20 cellular contexts compared by ENCODE assay signal in the genomic region with DNA sequence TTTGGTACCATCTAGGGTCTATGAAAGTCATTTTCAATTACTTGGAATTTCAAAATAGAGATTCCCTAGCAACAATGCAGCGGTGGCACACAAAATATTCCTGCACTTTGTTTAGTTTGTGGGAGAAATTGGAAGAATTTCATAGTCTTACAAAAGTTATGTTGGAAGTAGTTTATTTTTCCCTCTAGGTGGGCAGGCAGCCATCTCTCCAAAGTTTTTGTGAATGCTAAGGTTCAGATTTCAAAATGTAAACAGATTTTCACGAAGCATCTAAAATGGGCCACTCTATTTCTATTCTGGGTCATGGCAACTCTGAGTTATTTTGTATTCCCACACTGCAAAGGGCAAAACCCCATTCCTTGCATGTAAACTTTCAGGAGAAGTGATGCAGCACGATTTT. TPM values are rescaled to one million over a fixed set of nuclear protein-coding genes. Genes with fewer than 3 reads are reported as not detected.
"Had no signal": no experiment of that assay in that cellular context is flagged by ENCODE, and none has a peak within 500 bp of the region (broad histone marks: within the 10 kb centered on the region; RNA-seq: fewer than 3 reads in every experiment).

No MANE protein-coding gene starts in this region.

- H3K9ac ChIP-seq: parathyroid adenoma had no signal

- H3K4me1 ChIP-seq: body of pancreas, left lung, parathyroid adenoma, stomach had no signal

- ATAC-seq: activated CD4-positive, CD25-positive, alpha-beta regulatory T cell treated with anti-CD3 and anti-CD28 coated beads, Interleukin-2, amount 50 U/mL, for 24 hours; activated naive CD8-positive, alpha-beta T cell treated with anti-CD3 and anti-CD28 coated beads, Interleukin-2, amount 50 U/mL, for 24 hours; body of pancreas; left lung; mucosa of descending colon; naive thymus-derived CD4-positive, alpha-beta T cell; T-cell had no signal

- H3K27me3 ChIP-seq: body of pancreas, hepatocyte, left lung, stomach had no signal

- H3K36me3 ChIP-seq: left lung, stomach, thoracic aorta had no signal

- DNase-seq: activated CD4-positive, alpha-beta T cell treated with anti-CD3 and anti-CD28 coated beads, Interleukin-2, amount 50 U/mL, for 4 hours; activated naive CD4-positive, alpha-beta T cell treated with anti-CD3 and anti-CD28 coated beads for 36 hours; activated naive CD8-positive, alpha-beta T cell treated with anti-CD3 and anti-CD28 coated beads, Interleukin-2, amount 50 U/mL, for 24 hours; body of pancreas; effector CD8-positive, alpha-beta T cell; left lung; mucosa of descending colon; naive thymus-derived CD4-positive, alpha-beta T cell; stimulated activated CD4-positive, alpha-beta T cell treated with anti-CD3 and anti-CD28 coated beads, Interleukin-1b, Interleukin-23, amount 100 ng/mL, for 48 hours; stomach; T-cell; T-helper 9 cell had no signal

- H3K9me3 ChIP-seq: body of pancreas, left lung, mucosa of descending colon, thoracic aorta had no signal

- H3K27ac ChIP-seq: body of pancreas, hepatocyte, left lung, parathyroid adenoma, stomach, thoracic aorta had no signal

- H2AFZ ChIP-seq: hepatocyte, parathyroid adenoma had no signal

- H3K4me3 ChIP-seq: body of pancreas, hepatocyte, left lung, mucosa of descending colon, stomach, thoracic aorta had no signal

- H3K4me2 ChIP-seq: hepatocyte had no signal

- H3K79me2 ChIP-seq: hepatocyte, parathyroid adenoma had no signal

RNA-seq across cellular contexts. Expression of gene SMCP, which starts 8.0 kb away (rescaled TPM):
- total RNA-seq: activated naive CD4-positive, alpha-beta T cell treated with anti-CD3 and anti-CD28 coated beads for 36 hours; activated T-helper 2 cell treated with anti-CD3 and anti-CD28 coated beads, Interferon-gamma antibody, Interleukin-2, Interleukin-4, amounts not matched to agents 10 μg/mL and 5 μg/mL and 100 μg/mL, durations not matched to agents 14 hours and 24 hours and 36 hours; body of pancreas; endothelial cell of umbilical vein; hepatocyte; left lung; mucosa of descending colon; naive thymus-derived CD4-positive, alpha-beta T cell; stomach; T-cell; thoracic aorta; ureter had no signal
- polyA plus RNA-seq: endothelial cell of umbilical vein; hepatocyte; keratinocyte; naive thymus-derived CD4-positive, alpha-beta T cell; stomach had no signal

RNA-seq across cellular contexts. Expression of gene IVL, which starts 22.3 kb away (rescaled TPM):
- total RNA-seq: activated naive CD4-positive, alpha-beta T cell treated with anti-CD3 and anti-CD28 coated beads for 36 hours; activated T-helper 2 cell treated with anti-CD3 and anti-CD28 coated beads, Interferon-gamma antibody, Interleukin-2, Interleukin-4, amounts not matched to agents 10 μg/mL and 5 μg/mL and 100 μg/mL, durations not matched to agents 14 hours and 24 hours and 36 hours; body of pancreas; endothelial cell of umbilical vein; hepatocyte; mucosa of descending colon; naive thymus-derived CD4-positive, alpha-beta T cell; stomach; T-cell had no signal
- polyA plus RNA-seq: endothelial cell of umbilical vein; hepatocyte; naive thymus-derived CD4-positive, alpha-beta T cell had no signal

RNA-seq across cellular contexts. Expression of gene LCE7A, which starts 26.3 kb away (rescaled TPM):
- total RNA-seq: activated naive CD4-positive, alpha-beta T cell treated with anti-CD3 and anti-CD28 coated beads for 36 hours; activated T-helper 2 cell treated with anti-CD3 and anti-CD28 coated beads, Interferon-gamma antibody, Interleukin-2, Interleukin-4, amounts not matched to agents 10 μg/mL and 5 μg/mL and 100 μg/mL, durations not matched to agents 14 hours and 24 hours and 36 hours; body of pancreas; endothelial cell of umbilical vein; hepatocyte; left lung; mucosa of descending colon; naive thymus-derived CD4-positive, alpha-beta T cell; stomach; T-cell; thoracic aorta; ureter had no signal
- polyA plus RNA-seq: endothelial cell of umbilical vein; hepatocyte; keratinocyte; naive thymus-derived CD4-positive, alpha-beta T cell; stomach had no signal

RNA-seq across cellular contexts. Expression of gene LCE6A, which starts 43.4 kb away (rescaled TPM):
- total RNA-seq: activated naive CD4-positive, alpha-beta T cell treated with anti-CD3 and anti-CD28 coated beads for 36 hours; activated T-helper 2 cell treated with anti-CD3 and anti-CD28 coated beads, Interferon-gamma antibody, Interleukin-2, Interleukin-4, amounts not matched to agents 10 μg/mL and 5 μg/mL and 100 μg/mL, durations not matched to agents 14 hours and 24 hours and 36 hours; body of pancreas; endothelial cell of umbilical vein; hepatocyte; left lung; mucosa of descending colon; naive thymus-derived CD4-positive, alpha-beta T cell; stomach; T-cell; thoracic aorta; ureter had no signal
- polyA plus RNA-seq: endothelial cell of umbilical vein; hepatocyte; naive thymus-derived CD4-positive, alpha-beta T cell; stomach had no signal

RNA-seq across cellular contexts. Expression of gene LCE1A, which starts 58.8 kb away (rescaled TPM):
- total RNA-seq: activated naive CD4-positive, alpha-beta T cell treated with anti-CD3 and anti-CD28 coated beads for 36 hours; activated T-helper 2 cell treated with anti-CD3 and anti-CD28 coated beads, Interferon-gamma antibody, Interleukin-2, Interleukin-4, amounts not matched to agents 10 μg/mL and 5 μg/mL and 100 μg/mL, durations not matched to agents 14 hours and 24 hours and 36 hours; body of pancreas; endothelial cell of umbilical vein; hepatocyte; left lung; mucosa of descending colon; naive thymus-derived CD4-positive, alpha-beta T cell; stomach; T-cell; thoracic aorta; ureter had no signal
- polyA plus RNA-seq: endothelial cell of umbilical vein; hepatocyte; keratinocyte; naive thymus-derived CD4-positive, alpha-beta T cell; stomach had no signal
